15 cellular contexts compared by ENCODE assay signal in the genomic region with DNA sequence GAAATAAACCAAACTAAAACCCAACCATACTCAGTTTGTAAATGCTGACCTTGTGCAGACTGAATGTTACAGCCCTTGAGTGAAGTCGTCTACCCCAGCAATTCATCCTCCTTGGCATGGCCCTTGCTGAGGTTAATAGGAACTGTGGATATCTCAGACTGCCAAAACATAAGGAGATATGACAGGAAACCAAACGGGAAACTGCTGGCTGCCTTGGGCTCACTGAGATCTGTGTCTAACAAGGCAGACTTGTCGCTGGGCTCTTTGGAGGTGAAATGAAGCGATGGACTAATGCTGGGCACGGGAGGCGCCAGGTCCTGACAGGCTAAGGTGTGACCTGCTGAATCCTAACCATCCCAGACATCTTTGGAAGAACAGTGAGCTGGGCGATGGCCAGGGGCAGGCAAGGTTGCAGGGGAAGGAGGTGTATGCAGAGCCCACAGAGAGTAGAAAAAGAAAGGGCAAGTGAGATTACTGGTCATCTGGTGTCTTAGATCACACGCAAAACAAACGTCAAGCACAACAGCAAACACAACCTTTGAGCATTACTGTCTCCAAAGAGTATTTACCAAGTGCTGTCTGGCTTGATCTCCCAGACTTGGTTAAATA. TPM values are rescaled to one million over a fixed set of nuclear protein-coding genes. Genes with fewer than 3 reads are reported as not detected.
DNase-seq lines count a peak whose midpoint lies in the region; ATAC-seq and TF ChIP-seq lines count a peak whose summit lies in the region.
"Had no signal": no experiment of that assay in that cellular context is flagged by ENCODE, and none has a peak within 500 bp of the region (broad histone marks: within the 10 kb centered on the region; RNA-seq: fewer than 3 reads in every experiment).

No MANE protein-coding gene starts in this region.

- no peak for TF ChIP-seq CTCF in neural crest cell (conservative IDR thresholded peaks at IDR 0.05)

- H3K4me3 ChIP-seq in BLaER1 (no peak overlapping the region), MG63 (no peak overlapping the region)
- H3K4me3 ChIP-seq: tibial nerve had no signal

- H4K20me1 ChIP-seq in BLaER1 = no peaks in the 10 kb centered on the region

- H3K27me3 Mint-ChIP-seq in effector memory CD8-positive, alpha-beta T cell = peaks cover 3 to 17% of the 10 kb centered on the region in 2 donors
- H3K27me3 Mint-ChIP-seq in neural crest cell (ENCODE audit: low read depth) = no peaks in the 10 kb centered on the region

- no peak for ATAC-seq in effector memory CD8-positive, alpha-beta T cell (replicated peaks)
- ATAC-seq in GM18858 (IDR thresholded peaks at IDR 0.05; ENCODE audit: unreplicated experiment) = no peak
- ATAC-seq: activated CD4-positive, alpha-beta T cell treated with anti-CD3 and anti-CD28 coated beads for 36 hours; activated T-cell treated with anti-CD3 and anti-CD28 coated beads, Interleukin-2, amount 50 U/mL, for 72 hours; PC-3 had no signal

- peaks cover 3 to 11% of the 10 kb centered on the region in 2 donors for H3K4me1 Mint-ChIP-seq in effector memory CD8-positive, alpha-beta T cell (ENCODE audit: low read depth in 2 of 2)
- H3K4me1 Mint-ChIP-seq in neural crest cell = no peaks in the 10 kb centered on the region

- no peaks in the 10 kb centered on the region for H3K36me3 ChIP-seq in BLaER1
- H3K36me3 ChIP-seq in MG63 = no peaks in the 10 kb centered on the region
- H3K36me3 ChIP-seq: tibial nerve had no signal

- H3K4me1 ChIP-seq in BLaER1 = peaks cover 7% of the 10 kb centered on the region

- H3K27me3 ChIP-seq in BLaER1 (no peaks in the 10 kb centered on the region), MG63 (no peaks in the 10 kb centered on the region)
- H3K27me3 ChIP-seq: tibial nerve had no signal

- peak overlapping the region in 1 of 2 donors; percentile 23 for H3K27ac Mint-ChIP-seq in effector memory CD8-positive, alpha-beta T cell
- H3K27ac Mint-ChIP-seq in neural crest cell (ENCODE audit: unreplicated experiment) = peak overlapping the region; percentile 47
- H3K27ac Mint-ChIP-seq: activated CD4-positive, alpha-beta T cell treated with anti-CD3 and anti-CD28 coated beads for 36 hours; activated T-cell treated with anti-CD3 and anti-CD28 coated beads, Interleukin-2, amount 50 U/mL, for 72 hours had no signal

- no peaks in the 10 kb centered on the region for H3K36me3 Mint-ChIP-seq in effector memory CD8-positive, alpha-beta T cell (ENCODE audit: insufficient read depth)
- H3K36me3 Mint-ChIP-seq in neural crest cell (ENCODE audit: low read depth) = no peaks in the 10 kb centered on the region

- no peaks in the 10 kb centered on the region for H3K9me3 Mint-ChIP-seq in effector memory CD8-positive, alpha-beta T cell
- no peaks in the 10 kb centered on the region for H3K9me3 Mint-ChIP-seq in neural crest cell
- H3K9me3 Mint-ChIP-seq: activated T-cell treated with anti-CD3 and anti-CD28 coated beads, Interleukin-2, amount 50 U/mL, for 72 hours had no signal

- H3K4me2 ChIP-seq in BLaER1 = peak overlapping the region; percentile 48; the same call in 1 of the 2 replicates

- no peak overlapping the region for H3K27ac ChIP-seq in BLaER1
- H3K27ac ChIP-seq: tibial nerve had no signal

- H3K4me3 Mint-ChIP-seq in effector memory CD8-positive, alpha-beta T cell = peak overlapping the region; percentile 4 to 33
- H3K4me3 Mint-ChIP-seq in neural crest cell = no peak overlapping the region
- H3K4me3 Mint-ChIP-seq: activated CD4-positive, alpha-beta T cell treated with anti-CD3 and anti-CD28 coated beads for 36 hours had no signal

- H3K9me3 ChIP-seq in BLaER1 = no peaks in the 10 kb centered on the region; the same call in 1 of the 2 replicates
- H3K9me3 ChIP-seq in MG63 = no peaks in the 10 kb centered on the region
- H3K9me3 ChIP-seq: tibial nerve had no signal

- DNase-seq in NCI-H69 (lab: John Stamatoyannopoulos, UW) (peak; percentile 54), neural crest cell (ENCODE audit: low read depth, low spot score) (no peak), MG63 (no peak), NCI-H446 (lab: John Stamatoyannopoulos, UW) (no peak), NCI-H1417 (lab: John Stamatoyannopoulos, UW) (no peak)
- DNase-seq in effector memory CD8-positive, alpha-beta T cell = no peak
- DNase-seq: activated CD4-positive, alpha-beta T cell treated with anti-CD3 and anti-CD28 coated beads for 36 hours; activated T-cell treated with anti-CD3 and anti-CD28 coated beads, Interleukin-2, amount 50 U/mL, for 72 hours; NCI-H226; nucleus accumbens; PC-3; stimulated activated CD4-positive, alpha-beta T cell treated with anti-CD3 and anti-CD28 coated beads, Interleukin-15, amount 100 ng/mL, for 24 hours had no signal

- no peak overlapping the region for H3K9ac ChIP-seq in BLaER1

RNA-seq across cellular contexts. Expression of a gene that starts 44.6 kb away (rescaled TPM):
- total RNA-seq in neural crest cell = 0.14 TPM in 2 replicates
- not detected in 2 replicates for total RNA-seq in MG63 (2014; rRNA removed; shearing (Covaris generic); ENCODE audit: low replicate concordance)
- total RNA-seq: activated CD4-positive, alpha-beta T cell treated with anti-CD3 and anti-CD28 coated beads for 36 hours; activated T-cell treated with anti-CD3 and anti-CD28 coated beads, Interleukin-2, amount 50 U/mL, for 72 hours; PC-3 had no signal
